23 cellular contexts compared by ENCODE assay signal in the genomic region with DNA sequence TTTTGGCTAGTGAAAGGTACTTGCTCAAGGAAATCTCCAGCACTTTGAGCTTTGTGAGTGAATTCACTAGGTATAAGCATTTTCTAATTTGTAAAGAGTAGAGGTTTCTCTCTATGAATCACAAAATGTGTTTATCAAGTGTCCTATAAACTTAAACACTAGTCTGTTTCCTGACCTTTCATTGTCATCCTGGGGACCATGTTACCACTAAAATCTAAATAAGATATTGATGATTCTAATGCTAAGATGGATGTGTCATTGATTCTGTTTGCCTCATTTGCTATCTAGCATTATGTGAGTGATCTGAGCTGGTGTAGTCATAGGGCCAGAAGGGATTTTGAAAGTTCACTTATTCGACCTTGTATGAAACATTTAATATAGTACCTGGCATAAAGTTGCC.
A peak's percentile ranks its signal among the peaks of the same experiment; 100 is the strongest.
DNase-seq lines count a peak whose midpoint lies in the region; ATAC-seq, FAIRE-seq and TF ChIP-seq lines count a peak whose summit lies in the region.
"Had no signal": no experiment of that assay in that cellular context is flagged by ENCODE, and none has a peak within 500 bp of the region (broad histone marks: within the 10 kb centered on the region; RNA-seq: fewer than 3 reads in every experiment).

No MANE protein-coding gene starts in this region.

- no TSS peak for BruUV-seq in MCF 10A (replicated peaks; lab: Mats Ljungman, UMichigan)

- no peak for TF ChIP-seq POLR2A in breast epithelium (IDR thresholded peaks at IDR 0.05)

- no peaks in the 10 kb centered on the region for H3K9me3 Mint-ChIP-seq in activated CD4-positive, alpha-beta T cell treated with anti-CD3 and anti-CD28 coated beads for 36 hours (ENCODE audit: low read depth)
- H3K9me3 Mint-ChIP-seq in activated CD4-positive, alpha-beta T cell treated with anti-CD3 and anti-CD28 coated beads, Interleukin-2, amount 10 ng/mL, durations not matched to agents 24 days and 14 days = no peaks in the 10 kb centered on the region
- no peaks in the 10 kb centered on the region for H3K9me3 Mint-ChIP-seq in MCF 10A (ENCODE audit: unreplicated experiment)
- no peaks in the 10 kb centered on the region for H3K9me3 Mint-ChIP-seq in activated T-helper 2 cell treated with anti-CD3 and anti-CD28 coated beads, Interferon-gamma antibody, Interleukin-2, Interleukin-4, amounts not matched to agents 10 μg/mL and 5 μg/mL and 100 μg/mL, durations not matched to agents 14 hours and 24 hours and 36 hours
- H3K9me3 Mint-ChIP-seq in stimulated activated effector memory CD8-positive, alpha-beta T cell treated with anti-CD3 and anti-CD28 coated beads, Interleukin-12 subunit alpha, Interleukin-12 subunit beta, amount 100 ng/mL, for 72 hours = no peaks in the 10 kb centered on the region
- H3K9me3 Mint-ChIP-seq: CD4-positive, alpha-beta T cell; CD8-positive, alpha-beta T cell had no signal

- CTCF ChIA-PET in activated CD4-positive, alpha-beta T cell treated with anti-CD3 and anti-CD28 coated beads for 36 hours (lab: Charles Lee) = interaction anchor here (1.1 kb wide), 1 partner anchor 9 kb away, joined by 3 read pairs; no protein-coding TSS in a partner anchor
- CTCF ChIA-PET in MCF 10A (lab: Yijun Ruan, JAX) = interaction anchor here (0.5 to 1.2 kb wide), 2 partner anchors 143 to 233 kb away, joined by 3 read pairs; no protein-coding TSS in a partner anchor

- intact Hi-C loops in activated CD4-positive, alpha-beta T cell treated with anti-CD3 and anti-CD28 coated beads for 36 hours (cut with DNase I, micrococcal nuclease) = no loop called here
- intact Hi-C loops in activated CD4-positive, alpha-beta T cell treated with anti-CD3 and anti-CD28 coated beads, Interleukin-2, amount 10 ng/mL, durations not matched to agents 24 days and 14 days (cut with micrococcal nuclease) = no loop called here
- intact Hi-C loops in MCF 10A (cut with micrococcal nuclease) (no loop called here), breast epithelium (cut with DNase I; ENCODE audit: low total_unique reads) (no loop called here)
- intact Hi-C loops in activated T-helper 2 cell treated with anti-CD3 and anti-CD28 coated beads, Interferon-gamma antibody, Interleukin-2, Interleukin-4, amounts not matched to agents 10 μg/mL and 5 μg/mL and 100 μg/mL, durations not matched to agents 14 hours and 24 hours and 36 hours (cut with micrococcal nuclease) = no loop called here

- H3K36me3 Mint-ChIP-seq in activated CD4-positive, alpha-beta T cell treated with anti-CD3 and anti-CD28 coated beads for 36 hours (ENCODE audit: low read depth) = no peaks in the 10 kb centered on the region
- H3K36me3 Mint-ChIP-seq in activated CD4-positive, alpha-beta T cell treated with anti-CD3 and anti-CD28 coated beads, Interleukin-2, amount 10 ng/mL, durations not matched to agents 24 days and 14 days (ENCODE audit: low read depth) = no peaks in the 10 kb centered on the region
- peaks cover 84% of the 10 kb centered on the region for H3K36me3 Mint-ChIP-seq in MCF 10A (ENCODE audit: insufficient read depth, unreplicated experiment)
- H3K36me3 Mint-ChIP-seq in activated T-helper 2 cell treated with anti-CD3 and anti-CD28 coated beads, Interferon-gamma antibody, Interleukin-2, Interleukin-4, amounts not matched to agents 10 μg/mL and 5 μg/mL and 100 μg/mL, durations not matched to agents 14 hours and 24 hours and 36 hours (ENCODE audit: low read depth) = no peaks in the 10 kb centered on the region
- no peaks in the 10 kb centered on the region for H3K36me3 Mint-ChIP-seq in stimulated activated effector memory CD8-positive, alpha-beta T cell treated with anti-CD3 and anti-CD28 coated beads, Interleukin-12 subunit alpha, Interleukin-12 subunit beta, amount 100 ng/mL, for 72 hours
- H3K36me3 Mint-ChIP-seq: CD8-positive, alpha-beta T cell had no signal

- no peaks in the 10 kb centered on the region for H3K4me1 ChIP-seq in breast epithelium
- H3K4me1 ChIP-seq: A549, Caco-2 had no signal

- no peak overlapping the region for H3K4me3 ChIP-seq in breast epithelium
- H3K4me3 ChIP-seq: A549; BLaER1 treated with 17β-estradiol and CSF1 and Interleukin-3, amounts not matched to agents 10 nM and 100 nM had no signal

- TF ChIP-seq CTCF in MCF 10A (IDR thresholded peaks at IDR 0.05; ENCODE audit: unreplicated experiment) (no peak), breast epithelium (IDR thresholded peaks at IDR 0.05) (no peak)

- no peaks in the 10 kb centered on the region for H3K36me3 ChIP-seq in breast epithelium

- no peak overlapping the region for H3K4me3 Mint-ChIP-seq in activated CD4-positive, alpha-beta T cell treated with anti-CD3 and anti-CD28 coated beads for 36 hours
- no peak overlapping the region for H3K4me3 Mint-ChIP-seq in activated CD4-positive, alpha-beta T cell treated with anti-CD3 and anti-CD28 coated beads, Interleukin-2, amount 10 ng/mL, durations not matched to agents 24 days and 14 days
- no peak overlapping the region for H3K4me3 Mint-ChIP-seq in MCF 10A (ENCODE audit: unreplicated experiment)
- no peak overlapping the region for H3K4me3 Mint-ChIP-seq in activated T-helper 2 cell treated with anti-CD3 and anti-CD28 coated beads, Interferon-gamma antibody, Interleukin-2, Interleukin-4, amounts not matched to agents 10 μg/mL and 5 μg/mL and 100 μg/mL, durations not matched to agents 14 hours and 24 hours and 36 hours (ENCODE audit: low read depth)
- no peak overlapping the region for H3K4me3 Mint-ChIP-seq in stimulated activated effector memory CD8-positive, alpha-beta T cell treated with anti-CD3 and anti-CD28 coated beads, Interleukin-12 subunit alpha, Interleukin-12 subunit beta, amount 100 ng/mL, for 72 hours
- H3K4me3 Mint-ChIP-seq: B cell; CD4-positive, alpha-beta T cell; CD8-positive, alpha-beta T cell had no signal

- H3K4me1 Mint-ChIP-seq in activated CD4-positive, alpha-beta T cell treated with anti-CD3 and anti-CD28 coated beads for 36 hours = no peaks in the 10 kb centered on the region
- H3K4me1 Mint-ChIP-seq in activated CD4-positive, alpha-beta T cell treated with anti-CD3 and anti-CD28 coated beads, Interleukin-2, amount 10 ng/mL, durations not matched to agents 24 days and 14 days = peaks cover 14% of the 10 kb centered on the region
- peaks cover 1% of the 10 kb centered on the region for H3K4me1 Mint-ChIP-seq in MCF 10A (ENCODE audit: insufficient read depth, unreplicated experiment)
- H3K4me1 Mint-ChIP-seq in activated T-helper 2 cell treated with anti-CD3 and anti-CD28 coated beads, Interferon-gamma antibody, Interleukin-2, Interleukin-4, amounts not matched to agents 10 μg/mL and 5 μg/mL and 100 μg/mL, durations not matched to agents 14 hours and 24 hours and 36 hours (ENCODE audit: low read depth) = peaks cover 31% of the 10 kb centered on the region
- no peaks in the 10 kb centered on the region for H3K4me1 Mint-ChIP-seq in stimulated activated effector memory CD8-positive, alpha-beta T cell treated with anti-CD3 and anti-CD28 coated beads, Interleukin-12 subunit alpha, Interleukin-12 subunit beta, amount 100 ng/mL, for 72 hours
- H3K4me1 Mint-ChIP-seq: B cell had no signal

- no peaks in the 10 kb centered on the region for H3K27me3 ChIP-seq in breast epithelium
- H3K27me3 ChIP-seq: BLaER1 treated with 17β-estradiol and CSF1 and Interleukin-3, amounts not matched to agents 10 nM and 100 nM had no signal

- POLR2A ChIA-PET in activated CD4-positive, alpha-beta T cell treated with anti-CD3 and anti-CD28 coated beads for 36 hours (lab: Charles Lee) = no interaction called here
- POLR2A ChIA-PET in MCF 10A (lab: Yijun Ruan, JAX) = interaction anchor here (0.6 to 1.0 kb wide), 2 partner anchors 34 to 73 kb away, joined by 3 read pairs; no protein-coding TSS in a partner anchor

- no peak for DNase-seq in activated CD4-positive, alpha-beta T cell treated with anti-CD3 and anti-CD28 coated beads for 36 hours
- DNase-seq in activated CD4-positive, alpha-beta T cell treated with anti-CD3 and anti-CD28 coated beads, Interleukin-2, amount 10 ng/mL, durations not matched to agents 24 days and 14 days = no peak
- no peak for DNase-seq in MCF 10A (ENCODE audit: unreplicated experiment)
- DNase-seq in breast epithelium (ENCODE audit: low spot score in 2 of 2) = no peak
- DNase-seq in activated T-helper 2 cell treated with anti-CD3 and anti-CD28 coated beads, Interferon-gamma antibody, Interleukin-2, Interleukin-4, amounts not matched to agents 10 μg/mL and 5 μg/mL and 100 μg/mL, durations not matched to agents 14 hours and 24 hours and 36 hours (ENCODE audit: low spot score) = no peak
- DNase-seq in stimulated activated effector memory CD8-positive, alpha-beta T cell treated with anti-CD3 and anti-CD28 coated beads, Interleukin-12 subunit alpha, Interleukin-12 subunit beta, amount 100 ng/mL, for 72 hours (ENCODE audit: low spot score in 2 of 2) = no peak
- DNase-seq in GM19239 (ENCODE audit: insufficient read length, low spot score) = no peak
- DNase-seq: AML-193; Caco-2; Calu3; CD4-positive, alpha-beta T cell; CD8-positive, alpha-beta T cell; DMS79 treated with DMSO at 0.1 percent for 48 hours; GF-D8 had no signal

- no peak for FAIRE-seq in GM19239 (lab: Jason Lieb, UNC)
- FAIRE-seq: A549, D721Med, G401.6, GM12891 had no signal

- no peak overlapping the region for H3K27ac ChIP-seq in breast epithelium
- H3K27ac ChIP-seq: 22Rv1; A549; BLaER1 treated with 17β-estradiol and CSF1 and Interleukin-3, amounts not matched to agents 10 nM and 100 nM; C4-2B had no signal

- H3K27me3 Mint-ChIP-seq in activated CD4-positive, alpha-beta T cell treated with anti-CD3 and anti-CD28 coated beads for 36 hours = no peaks in the 10 kb centered on the region
- no peaks in the 10 kb centered on the region for H3K27me3 Mint-ChIP-seq in activated CD4-positive, alpha-beta T cell treated with anti-CD3 and anti-CD28 coated beads, Interleukin-2, amount 10 ng/mL, durations not matched to agents 24 days and 14 days
- H3K27me3 Mint-ChIP-seq in MCF 10A (ENCODE audit: insufficient read depth, unreplicated experiment) = no peaks in the 10 kb centered on the region
- no peaks in the 10 kb centered on the region for H3K27me3 Mint-ChIP-seq in activated T-helper 2 cell treated with anti-CD3 and anti-CD28 coated beads, Interferon-gamma antibody, Interleukin-2, Interleukin-4, amounts not matched to agents 10 μg/mL and 5 μg/mL and 100 μg/mL, durations not matched to agents 14 hours and 24 hours and 36 hours (ENCODE audit: low read depth)
- H3K27me3 Mint-ChIP-seq: B cell; CD4-positive, alpha-beta T cell had no signal

- no peaks in the 10 kb centered on the region for H3K9me3 ChIP-seq in breast epithelium
- H3K9me3 ChIP-seq: A549; BLaER1 treated with 17β-estradiol and CSF1 and Interleukin-3, amounts not matched to agents 10 nM and 100 nM; Caco-2 had no signal

- ATAC-seq in activated CD4-positive, alpha-beta T cell treated with anti-CD3 and anti-CD28 coated beads for 36 hours = peak; percentile 16
- peak; percentile 26 for ATAC-seq in stimulated activated effector memory CD8-positive, alpha-beta T cell treated with anti-CD3 and anti-CD28 coated beads, Interleukin-12 subunit alpha, Interleukin-12 subunit beta, amount 100 ng/mL, for 72 hours
- no peak for ATAC-seq in GM19467 (IDR thresholded peaks at IDR 0.05; ENCODE audit: unreplicated experiment)
- ATAC-seq: A549; CD8-positive, alpha-beta T cell had no signal

- H3K27ac Mint-ChIP-seq in activated CD4-positive, alpha-beta T cell treated with anti-CD3 and anti-CD28 coated beads for 36 hours = no peak overlapping the region
- H3K27ac Mint-ChIP-seq in activated CD4-positive, alpha-beta T cell treated with anti-CD3 and anti-CD28 coated beads, Interleukin-2, amount 10 ng/mL, durations not matched to agents 24 days and 14 days = no peak overlapping the region
- H3K27ac Mint-ChIP-seq in MCF 10A (ENCODE audit: low read depth, unreplicated experiment) = peak overlapping the region; percentile 19
- H3K27ac Mint-ChIP-seq in activated T-helper 2 cell treated with anti-CD3 and anti-CD28 coated beads, Interferon-gamma antibody, Interleukin-2, Interleukin-4, amounts not matched to agents 10 μg/mL and 5 μg/mL and 100 μg/mL, durations not matched to agents 14 hours and 24 hours and 36 hours = peak overlapping the region; percentile 43
- H3K27ac Mint-ChIP-seq in stimulated activated effector memory CD8-positive, alpha-beta T cell treated with anti-CD3 and anti-CD28 coated beads, Interleukin-12 subunit alpha, Interleukin-12 subunit beta, amount 100 ng/mL, for 72 hours = no peak overlapping the region
- H3K27ac Mint-ChIP-seq: B cell; CD4-positive, alpha-beta T cell; CD8-positive, alpha-beta T cell had no signal

Comparison
In these comparisons a context has a peak if more than half of its experiments do, and no peak if none do; other contexts are left out.
1. H3K27ac Mint-ChIP-seq: peak in MCF 10A (single experiment) and activated T-helper 2 cell treated with anti-CD3 and anti-CD28 coated beads, Interferon-gamma antibody, Interleukin-2, Interleukin-4, amounts not matched to agents 10 μg/mL and 5 μg/mL and 100 μg/mL, durations not matched to agents 14 hours and 24 hours and 36 hours (single experiment); none in activated CD4-positive, alpha-beta T cell treated with anti-CD3 and anti-CD28 coated beads for 36 hours (single experiment), activated CD4-positive, alpha-beta T cell treated with anti-CD3 and anti-CD28 coated beads, Interleukin-2, amount 10 ng/mL, durations not matched to agents 24 days and 14 days (single experiment) and stimulated activated effector memory CD8-positive, alpha-beta T cell treated with anti-CD3 and anti-CD28 coated beads, Interleukin-12 subunit alpha, Interleukin-12 subunit beta, amount 100 ng/mL, for 72 hours (single experiment).